Comparison of ENCODE assay signal across 28 cellular contexts in the genomic region with DNA sequence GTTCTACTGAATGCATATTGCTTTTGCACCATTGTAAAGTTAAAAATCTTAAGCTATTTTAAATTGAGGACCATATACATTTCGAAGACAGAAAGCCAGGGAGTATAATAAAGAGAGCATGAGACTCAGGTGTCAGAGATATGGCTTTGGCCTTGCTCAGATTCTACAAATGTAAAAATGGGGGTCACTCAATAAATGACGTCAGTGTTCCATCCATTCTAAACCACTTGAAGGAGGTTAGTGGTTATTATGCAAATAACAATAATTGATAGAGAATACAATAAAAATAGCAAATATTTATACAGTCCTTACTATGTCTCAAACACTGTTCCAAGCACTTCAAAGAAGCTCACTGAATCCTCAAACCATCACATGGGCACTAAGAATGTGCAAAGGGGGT. TPM values are rescaled to one million over a fixed set of nuclear protein-coding genes. Genes with fewer than 3 reads are reported as not detected.
"Had no signal": no experiment of that assay in that cellular context is flagged by ENCODE, and none has a peak within 500 bp of the region (broad histone marks: within the 10 kb centered on the region; RNA-seq: fewer than 3 reads in every experiment).

No MANE protein-coding gene starts in this region.

- H3K36me3 ChIP-seq: colonic mucosa, esophagus muscularis mucosa, esophagus squamous epithelium, gastrocnemius medialis, gastroesophageal sphincter, heart left ventricle, heart right ventricle had no signal

- H3K9me3 ChIP-seq: colonic mucosa, esophagus muscularis mucosa, esophagus squamous epithelium, gastrocnemius medialis had no signal

- H3K27me3 ChIP-seq: colonic mucosa, dorsolateral prefrontal cortex, esophagus muscularis mucosa, esophagus squamous epithelium, foreskin keratinocyte, gastrocnemius medialis, gastroesophageal sphincter had no signal

- H3K4me1 ChIP-seq: colonic mucosa, esophagus muscularis mucosa, esophagus squamous epithelium, foreskin keratinocyte, gastrocnemius medialis, gastroesophageal sphincter, heart right ventricle had no signal

- H3K4me3 ChIP-seq: colonic mucosa, coronary artery, dorsolateral prefrontal cortex, esophagus muscularis mucosa, esophagus squamous epithelium, gastrocnemius medialis, gastroesophageal sphincter, heart left ventricle, heart right ventricle had no signal

- DNase-seq: colonic mucosa; cortex of kidney; dermis blood vessel endothelial cell; dorsolateral prefrontal cortex; effector CD4-positive, alpha-beta T cell; effector CD8-positive, alpha-beta T cell; effector memory CD4-positive, alpha-beta T cell; effector memory CD8-positive, alpha-beta T cell; endodermal cell; erythroblast; esophagus squamous epithelium; foreskin fibroblast; foreskin keratinocyte; foreskin melanocyte; gastrocnemius medialis; glutamatergic neuron; head of caudate nucleus had no signal

- H3K27ac ChIP-seq: colonic mucosa, coronary artery, epithelial cell of prostate, esophagus muscularis mucosa, esophagus squamous epithelium, foreskin keratinocyte, gastrocnemius medialis, gastroesophageal sphincter, heart right ventricle had no signal

- ATAC-seq: effector memory CD8-positive, alpha-beta T cell; esophagus mucosa; foreskin keratinocyte; gastrocnemius medialis had no signal

- FAIRE-seq: colon, endometrium, endothelial cell of umbilical vein, frontal cortex had no signal

RNA-seq across cellular contexts. Expression of a gene that starts 20.1 kb away (rescaled TPM):
- total RNA-seq: dermis blood vessel endothelial cell, foreskin keratinocyte had no signal
- polyA plus RNA-seq: foreskin keratinocyte had no signal
